ENCODE assay signal across 20 cellular contexts in the genomic region with DNA sequence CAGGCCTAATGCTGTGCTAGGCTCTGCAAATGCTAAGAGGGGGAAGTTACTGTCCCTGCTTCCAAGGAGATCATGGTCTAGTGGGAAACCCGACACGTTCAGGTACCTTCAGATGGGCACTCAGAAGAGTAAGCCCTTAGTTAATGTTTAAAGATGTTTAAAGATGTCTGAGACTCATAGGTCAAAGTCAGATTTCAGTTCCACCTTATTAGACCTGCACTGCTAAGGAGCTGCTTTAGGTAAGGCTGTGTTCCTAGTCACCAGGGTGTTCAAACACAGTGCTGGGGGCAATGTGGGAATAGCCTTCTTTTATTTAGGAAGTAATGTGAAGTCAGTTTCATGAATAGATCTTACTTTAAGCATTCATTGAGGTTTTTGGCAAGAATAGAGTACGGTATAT. TPM values are rescaled to one million over a fixed set of nuclear protein-coding genes. Genes with fewer than 3 reads are reported as not detected.
"Had no signal": no experiment of that assay in that cellular context is flagged by ENCODE, and none has a peak within 500 bp of the region (broad histone marks: within the 10 kb centered on the region; RNA-seq: fewer than 3 reads in every experiment).

No MANE protein-coding gene starts in this region.

- H3K4me3 Mint-ChIP-seq: activated CD4-positive, alpha-beta T cell treated with anti-CD3 and anti-CD28 coated beads, Interleukin-2, amount 10 ng/mL, durations not matched to agents 24 days and 14 days; activated T-cell treated with anti-CD3 and anti-CD28 coated beads, Interleukin-2, amount 50 U/mL, for 72 hours; immature natural killer cell; natural killer cell treated with Interleukin-12 subunit alpha and Interleukin-12 subunit beta and Interleukin-15 and Interleukin-18, amount 100 ng/mL, for 72 hours had no signal

- ATAC-seq: activated naive CD4-positive, alpha-beta T cell treated with anti-CD3 and anti-CD28 coated beads, Interleukin-2, amount 50 U/mL, for 72 hours; activated T-cell treated with anti-CD3 and anti-CD28 coated beads, Interleukin-2, amount 50 U/mL, for 72 hours; heart right ventricle; natural killer cell treated with Interleukin-12 subunit alpha and Interleukin-12 subunit beta and Interleukin-15 and Interleukin-18, amount 100 ng/mL, for 72 hours had no signal

- H3K27ac Mint-ChIP-seq: activated CD4-positive, alpha-beta T cell treated with anti-CD3 and anti-CD28 coated beads, Interleukin-2, amount 10 ng/mL, durations not matched to agents 24 days and 14 days; activated naive CD4-positive, alpha-beta T cell treated with anti-CD3 and anti-CD28 coated beads, Interleukin-2, amount 50 U/mL, for 72 hours; activated T-cell treated with anti-CD3 and anti-CD28 coated beads, Interleukin-2, amount 50 U/mL, for 72 hours; immature natural killer cell; natural killer cell treated with Interleukin-12 subunit alpha and Interleukin-12 subunit beta and Interleukin-15 and Interleukin-18, amount 100 ng/mL, for 72 hours had no signal

- H3K9me3 ChIP-seq: esophagus squamous epithelium, heart right ventricle, prostate gland, right atrium auricular region, stomach, upper lobe of left lung had no signal

- H3K4me3 ChIP-seq: cardiac muscle cell, esophagus squamous epithelium, heart right ventricle, lung, prostate gland, right atrium auricular region, stomach, upper lobe of left lung had no signal

- H3K9me3 Mint-ChIP-seq: activated CD4-positive, alpha-beta T cell treated with anti-CD3 and anti-CD28 coated beads, Interleukin-2, amount 10 ng/mL, durations not matched to agents 24 days and 14 days; activated naive CD4-positive, alpha-beta T cell treated with anti-CD3 and anti-CD28 coated beads, Interleukin-2, amount 50 U/mL, for 72 hours; activated T-cell treated with anti-CD3 and anti-CD28 coated beads, Interleukin-2, amount 50 U/mL, for 72 hours; immature natural killer cell; natural killer cell treated with Interleukin-12 subunit alpha and Interleukin-12 subunit beta and Interleukin-15 and Interleukin-18, amount 100 ng/mL, for 72 hours had no signal

- H3K27me3 Mint-ChIP-seq: activated CD4-positive, alpha-beta T cell treated with anti-CD3 and anti-CD28 coated beads, Interleukin-2, amount 10 ng/mL, durations not matched to agents 24 days and 14 days; natural killer cell treated with Interleukin-12 subunit alpha and Interleukin-12 subunit beta and Interleukin-15 and Interleukin-18, amount 100 ng/mL, for 72 hours had no signal

- H3K36me3 ChIP-seq: prostate gland had no signal

- DNase-seq: activated CD4-positive, alpha-beta T cell treated with anti-CD3 and anti-CD28 coated beads, Interleukin-2, amount 10 ng/mL, durations not matched to agents 24 days and 14 days; activated CD8-positive, alpha-beta memory T cell treated with anti-CD3 and anti-CD28 coated beads, Interleukin-2, amount 50 U/mL, for 4 hours; activated gamma-delta T cell; activated T-cell treated with anti-CD3 and anti-CD28 coated beads, Interleukin-2, amount 50 U/mL, for 72 hours; dermis blood vessel endothelial cell; effector memory CD4-positive, alpha-beta T cell; esophagus squamous epithelium; heart right ventricle; immature natural killer cell; occipital lobe; stomach; upper lobe of left lung had no signal

RNA-seq across cellular contexts. Expression of a gene that starts 15.7 kb away (rescaled TPM):
- total RNA-seq: activated T-cell treated with anti-CD3 and anti-CD28 coated beads, Interleukin-2, amount 50 U/mL, for 72 hours; chondrocyte; dermis blood vessel endothelial cell; natural killer cell treated with Interleukin-12 subunit alpha and Interleukin-12 subunit beta and Interleukin-15 and Interleukin-18, amount 100 ng/mL, for 72 hours; occipital lobe; prostate gland; right atrium auricular region; skeletal muscle tissue had no signal
- polyA plus RNA-seq: cardiac muscle cell, heart right ventricle, immature natural killer cell, stomach had no signal
